In the genomic region with DNA sequence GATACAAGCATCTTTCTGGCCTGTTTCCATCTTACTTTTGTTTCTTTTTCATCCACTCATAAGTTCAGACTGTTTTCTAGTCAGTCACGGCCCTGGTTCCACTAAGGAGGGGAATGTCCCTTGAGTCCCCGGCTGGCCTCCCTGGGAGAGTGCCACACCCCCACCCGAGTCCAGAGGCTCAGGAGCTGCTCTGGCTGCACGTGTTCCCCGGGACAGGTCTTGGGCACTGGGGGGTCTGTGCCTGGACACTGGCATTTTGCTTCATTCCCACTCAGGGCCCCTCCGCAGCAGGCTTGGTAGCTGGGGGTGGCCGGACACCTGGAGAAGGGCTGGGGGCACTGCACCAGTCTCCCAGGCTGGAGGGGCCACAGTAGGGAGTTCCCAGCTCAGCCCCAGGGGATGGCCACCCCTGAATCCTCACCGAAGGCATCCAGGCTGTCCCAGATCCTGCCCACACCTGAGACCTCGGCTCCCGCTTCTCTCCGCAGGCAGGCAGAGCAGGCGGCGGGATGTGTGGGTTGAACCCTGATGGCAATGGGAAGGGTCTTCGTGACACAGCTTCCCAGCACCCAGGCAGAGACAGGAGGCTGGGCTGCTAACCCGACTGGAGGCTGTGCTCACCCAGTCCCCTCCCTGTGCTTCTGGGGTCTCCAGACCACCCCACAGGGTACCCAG, we compare ENCODE assay signal across 31 cellular contexts.
"Had no signal": no experiment of that assay in that cellular context is flagged by ENCODE, and none has a peak within 500 bp of the region (broad histone marks: within the 10 kb centered on the region; RNA-seq: fewer than 3 reads in every experiment).

No MANE protein-coding gene starts in this region.

- H3K27ac Mint-ChIP-seq: immature natural killer cell; memory B cell; mesothelial cell of epicardium; naive B cell; natural killer cell treated with Interleukin-12 subunit alpha and Interleukin-12 subunit beta and Interleukin-15 and Interleukin-18, amount 100 ng/mL, for 72 hours; progenitor cell of endocrine pancreas; stimulated activated effector memory CD8-positive, alpha-beta T cell treated with anti-CD3 and anti-CD28 coated beads, Interleukin-12 subunit alpha, Interleukin-12 subunit beta, amount 100 ng/mL, for 72 hours had no signal

- DNase-seq: cerebellar nuclear complex; effector CD4-positive, alpha-beta T cell; foreskin keratinocyte; glutamatergic neuron; immature natural killer cell; islet precursor cell; left ventricle myocardium superior; lower lobe of right lung; naive B cell; stimulated activated CD4-positive, alpha-beta T cell treated with anti-CD3 and anti-CD28 coated beads, Interleukin-12 subunit alpha, Interleukin-12 subunit beta, amount 100 ng/mL, for 4 hours; stimulated activated CD4-positive, alpha-beta T cell treated with anti-CD3 and anti-CD28 coated beads, Interleukin-1b, Interleukin-23, amount 100 ng/mL, for 48 hours; stimulated activated CD4-positive, alpha-beta T cell treated with anti-CD3 and anti-CD28 coated beads, Interleukin-4, amount 100 ng/mL, for 24 hours; stimulated activated naive CD4-positive, alpha-beta T cell treated with Interleukin-2 at 50 U/mL for 16 hours; testis had no signal

- ATAC-seq: esophagus mucosa; foreskin keratinocyte; natural killer cell treated with Interleukin-12 subunit alpha and Interleukin-12 subunit beta and Interleukin-15 and Interleukin-18, amount 100 ng/mL, for 72 hours; sciatic nerve; stimulated activated effector memory CD8-positive, alpha-beta T cell treated with anti-CD3 and anti-CD28 coated beads, Interleukin-12 subunit alpha, Interleukin-12 subunit beta, amount 100 ng/mL, for 72 hours had no signal

- H3K4me1 Mint-ChIP-seq: immature natural killer cell; memory B cell; mesothelial cell of epicardium; naive B cell; stimulated activated effector memory CD8-positive, alpha-beta T cell treated with anti-CD3 and anti-CD28 coated beads, Interleukin-12 subunit alpha, Interleukin-12 subunit beta, amount 100 ng/mL, for 72 hours had no signal

- H3K9me3 ChIP-seq: lower lobe of right lung, mucosa of descending colon, testis, tibial nerve, upper lobe of left lung, vagina had no signal

- H3K27ac ChIP-seq: dorsolateral prefrontal cortex, epithelial cell of prostate, foreskin keratinocyte, lower lobe of right lung, parathyroid adenoma, testis, tibial nerve, vagina had no signal

- H3K4me1 ChIP-seq: foreskin keratinocyte, parathyroid adenoma, testis had no signal

- H3K9me3 Mint-ChIP-seq: immature natural killer cell; memory B cell; mesothelial cell of epicardium; natural killer cell treated with Interleukin-12 subunit alpha and Interleukin-12 subunit beta and Interleukin-15 and Interleukin-18, amount 100 ng/mL, for 72 hours; neural crest cell; stimulated activated effector memory CD8-positive, alpha-beta T cell treated with anti-CD3 and anti-CD28 coated beads, Interleukin-12 subunit alpha, Interleukin-12 subunit beta, amount 100 ng/mL, for 72 hours had no signal

- H3K4me3 ChIP-seq: lower lobe of right lung, mucosa of descending colon, smooth muscle cell, testis, tibial nerve, upper lobe of left lung, vagina had no signal

- H3K27me3 ChIP-seq: foreskin keratinocyte, testis, tibial nerve, upper lobe of left lung, vagina had no signal

- H3K9ac ChIP-seq: parathyroid adenoma had no signal

- H3K36me3 ChIP-seq: lower lobe of right lung, tibial nerve, upper lobe of left lung, vagina had no signal

- H3K4me3 Mint-ChIP-seq: immature natural killer cell; memory B cell; mesothelial cell of epicardium; naive B cell; natural killer cell treated with Interleukin-12 subunit alpha and Interleukin-12 subunit beta and Interleukin-15 and Interleukin-18, amount 100 ng/mL, for 72 hours; neural crest cell; stimulated activated effector memory CD8-positive, alpha-beta T cell treated with anti-CD3 and anti-CD28 coated beads, Interleukin-12 subunit alpha, Interleukin-12 subunit beta, amount 100 ng/mL, for 72 hours had no signal

- FAIRE-seq: colon had no signal

- H3K36me3 Mint-ChIP-seq: immature natural killer cell; memory B cell; mesothelial cell of epicardium; naive B cell; natural killer cell treated with Interleukin-12 subunit alpha and Interleukin-12 subunit beta and Interleukin-15 and Interleukin-18, amount 100 ng/mL, for 72 hours; stimulated activated effector memory CD8-positive, alpha-beta T cell treated with anti-CD3 and anti-CD28 coated beads, Interleukin-12 subunit alpha, Interleukin-12 subunit beta, amount 100 ng/mL, for 72 hours had no signal
